In the genomic region with DNA sequence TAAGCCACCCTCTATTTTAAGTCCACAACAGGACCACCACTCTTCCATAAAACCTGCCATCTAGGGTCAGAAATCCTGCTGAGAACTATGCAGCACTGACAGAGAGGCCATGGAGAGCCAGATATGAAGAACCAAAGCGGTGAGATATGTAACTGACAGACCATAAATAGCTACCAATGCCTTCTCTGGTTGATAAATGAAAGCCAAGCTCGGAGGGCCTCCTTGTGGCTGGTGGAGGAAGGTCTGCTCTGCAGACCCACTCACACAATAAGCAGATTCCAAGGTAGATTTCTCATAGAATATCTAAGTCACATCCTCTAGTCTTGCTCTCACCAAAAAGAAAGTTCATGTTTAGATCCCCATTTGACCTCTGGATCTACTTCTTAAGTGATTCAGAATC, we compare ENCODE assay signal across 8 cellular contexts. TPM values are rescaled to one million over a fixed set of nuclear protein-coding genes. Genes with fewer than 3 reads are reported as not detected.
DNase-seq lines count a peak whose midpoint lies in the region; ATAC-seq and TF ChIP-seq lines count a peak whose summit lies in the region.

No MANE protein-coding gene starts in this region.

- peaks cover 21% of the 10 kb centered on the region for H3K4me1 Mint-ChIP-seq in activated CD4-positive, alpha-beta T cell treated with anti-CD3 and anti-CD28 coated beads for 36 hours
- H3K4me1 Mint-ChIP-seq in stimulated activated naive B cell treated with anti-CD40 and anti-IgM and Interleukin-4, amounts not matched to agents 10 μg/mL and 1 μg/mL and 100 μg/mL, for 72 hours = peaks cover 29 to 42% of the 10 kb centered on the region in 2 donors

- CTCF ChIA-PET in activated CD4-positive, alpha-beta T cell treated with anti-CD3 and anti-CD28 coated beads for 36 hours (lab: Charles Lee) = interaction anchor here (0.6 to 4.6 kb wide), 34 partner anchors 11 to 304 kb away, joined by 3 to 61 read pairs (median 6); no protein-coding TSS in a partner anchor

- intact Hi-C loops in activated CD4-positive, alpha-beta T cell treated with anti-CD3 and anti-CD28 coated beads for 36 hours (cut with DNase I, micrococcal nuclease) = loop anchor here (1.0 to 5.0 kb wide), 5 partner anchors 13 to 281 kb away; a partner anchor contains a TSS
- intact Hi-C loops in left ventricle myocardium inferior (cut with micrococcal nuclease) = loop anchor here (5.0 kb wide), 1 partner anchor 86 kb away; no protein-coding TSS in a partner anchor

- H3K9me3 ChIP-seq in HAP-1 = no peaks in the 10 kb centered on the region
- H3K9me3 ChIP-seq in left ventricle myocardium inferior (replicated peaks) = no peaks in the 10 kb centered on the region

- H3K4me3 Mint-ChIP-seq in activated CD4-positive, alpha-beta T cell treated with anti-CD3 and anti-CD28 coated beads for 36 hours = no peak overlapping the region
- no peak overlapping the region for H3K4me3 Mint-ChIP-seq in stimulated activated naive B cell treated with anti-CD40 and anti-IgM and Interleukin-4, amounts not matched to agents 10 μg/mL and 1 μg/mL and 100 μg/mL, for 72 hours

- H3K27me3 ChIP-seq in HAP-1 (ENCODE audit: low read depth) = no peaks in the 10 kb centered on the region
- H3K27me3 ChIP-seq in left ventricle myocardium inferior (ENCODE audit: low read depth) = no peaks in the 10 kb centered on the region

- peak; percentile 22 for ATAC-seq in activated CD4-positive, alpha-beta T cell treated with anti-CD3 and anti-CD28 coated beads for 36 hours
- peak; percentile 45 to 61 for ATAC-seq in stimulated activated naive B cell treated with anti-CD40 and anti-IgM and Interleukin-4, amounts not matched to agents 10 μg/mL and 1 μg/mL and 100 μg/mL, for 72 hours (replicated peaks)

- POLR2A ChIA-PET in activated CD4-positive, alpha-beta T cell treated with anti-CD3 and anti-CD28 coated beads for 36 hours (lab: Charles Lee) = no interaction called here

- TF ChIP-seq CTCF in VCaP (conservative IDR thresholded peaks at IDR 0.05) (peak; percentile 68), left ventricle myocardium inferior (IDR thresholded peaks at IDR 0.05; ENCODE audit: borderline replicate concordance) (peak; percentile 75)

- H3K27me3 Mint-ChIP-seq in activated CD4-positive, alpha-beta T cell treated with anti-CD3 and anti-CD28 coated beads for 36 hours = no peaks in the 10 kb centered on the region
- H3K27me3 Mint-ChIP-seq in stimulated activated naive B cell treated with anti-CD40 and anti-IgM and Interleukin-4, amounts not matched to agents 10 μg/mL and 1 μg/mL and 100 μg/mL, for 72 hours = no peaks in the 10 kb centered on the region

- H3K27ac ChIP-seq in VCaP (no peak overlapping the region), left ventricle myocardium inferior (replicated peaks) (peak overlapping the region; percentile 50)

- H3K36me3 ChIP-seq in HAP-1 (replicated peaks) (peaks cover 18% of the 10 kb centered on the region), left ventricle myocardium inferior (peaks cover 15% of the 10 kb centered on the region)

- H3K36me3 Mint-ChIP-seq in activated CD4-positive, alpha-beta T cell treated with anti-CD3 and anti-CD28 coated beads for 36 hours (ENCODE audit: low read depth) = peaks cover 22% of the 10 kb centered on the region
- peaks cover 20 to 33% of the 10 kb centered on the region in 2 donors for H3K36me3 Mint-ChIP-seq in stimulated activated naive B cell treated with anti-CD40 and anti-IgM and Interleukin-4, amounts not matched to agents 10 μg/mL and 1 μg/mL and 100 μg/mL, for 72 hours

- H3K4me3 ChIP-seq in HAP-1 (no peak overlapping the region), left ventricle myocardium inferior (no peak overlapping the region)

- in situ Hi-C loops in HAP-1 (cut with MboI; ENCODE audit: low sequenced_read_pairs) = loop anchor here (5.0 kb wide), 1 partner anchor 261 kb away; no protein-coding TSS in a partner anchor

- H3K4me1 ChIP-seq in HAP-1 = no peaks in the 10 kb centered on the region
- H3K4me1 ChIP-seq in left ventricle myocardium inferior = peaks cover 59% of the 10 kb centered on the region

- DNase-seq in activated CD4-positive, alpha-beta T cell treated with anti-CD3 and anti-CD28 coated beads for 36 hours = peak; percentile 51
- DNase-seq in activated CD4-positive, alpha-beta T cell treated with anti-CD3 and anti-CD28 coated beads for 1 hour = no peak
- peak; percentile 20 to 54 for DNase-seq in HAP-1 (ENCODE audit: low spot score in 2 of 2)
- peak; percentile 57 for DNase-seq in MV-4-11 (lab: John Stamatoyannopoulos, UW)
- no peak for DNase-seq in left ventricle myocardium inferior
- no peak for DNase-seq in stimulated activated naive B cell treated with anti-CD40 and anti-IgM and Interleukin-4, amounts not matched to agents 10 μg/mL and 1 μg/mL and 100 μg/mL, for 72 hours
- no peak for DNase-seq in mesenteric fat pad (ENCODE audit: low spot score)

- no peaks in the 10 kb centered on the region for H3K9me3 Mint-ChIP-seq in activated CD4-positive, alpha-beta T cell treated with anti-CD3 and anti-CD28 coated beads for 36 hours (ENCODE audit: low read depth)
- H3K9me3 Mint-ChIP-seq in stimulated activated naive B cell treated with anti-CD40 and anti-IgM and Interleukin-4, amounts not matched to agents 10 μg/mL and 1 μg/mL and 100 μg/mL, for 72 hours = no peaks in the 10 kb centered on the region

- no peak overlapping the region for H3K27ac Mint-ChIP-seq in activated CD4-positive, alpha-beta T cell treated with anti-CD3 and anti-CD28 coated beads for 36 hours
- no peak overlapping the region for H3K27ac Mint-ChIP-seq in stimulated activated naive B cell treated with anti-CD40 and anti-IgM and Interleukin-4, amounts not matched to agents 10 μg/mL and 1 μg/mL and 100 μg/mL, for 72 hours

RNA-seq across cellular contexts. Expression of a gene that starts 38.9 kb away (rescaled TPM):
- total RNA-seq in activated CD4-positive, alpha-beta T cell treated with anti-CD3 and anti-CD28 coated beads for 36 hours = 10 to 100 TPM; 23.5 to 24.0 TPM
- total RNA-seq in left ventricle myocardium inferior (32.3 TPM), mesenteric fat pad (57.6 TPM)

Comparison
In these comparisons a context has a peak if more than half of its experiments do, and no peak if none do; other contexts are left out.
1. DNase-seq: peak in activated CD4-positive, alpha-beta T cell treated with anti-CD3 and anti-CD28 coated beads for 36 hours (single experiment), HAP-1 (2 of 2) and MV-4-11 (single experiment); none in activated CD4-positive, alpha-beta T cell treated with anti-CD3 and anti-CD28 coated beads for 1 hour (single experiment), left ventricle myocardium inferior (single experiment), stimulated activated naive B cell treated with anti-CD40 and anti-IgM and Interleukin-4, amounts not matched to agents 10 μg/mL and 1 μg/mL and 100 μg/mL, for 72 hours (single experiment) and mesenteric fat pad (single experiment).